Comparison of ENCODE assay signal across 8 cellular contexts in the genomic region with DNA sequence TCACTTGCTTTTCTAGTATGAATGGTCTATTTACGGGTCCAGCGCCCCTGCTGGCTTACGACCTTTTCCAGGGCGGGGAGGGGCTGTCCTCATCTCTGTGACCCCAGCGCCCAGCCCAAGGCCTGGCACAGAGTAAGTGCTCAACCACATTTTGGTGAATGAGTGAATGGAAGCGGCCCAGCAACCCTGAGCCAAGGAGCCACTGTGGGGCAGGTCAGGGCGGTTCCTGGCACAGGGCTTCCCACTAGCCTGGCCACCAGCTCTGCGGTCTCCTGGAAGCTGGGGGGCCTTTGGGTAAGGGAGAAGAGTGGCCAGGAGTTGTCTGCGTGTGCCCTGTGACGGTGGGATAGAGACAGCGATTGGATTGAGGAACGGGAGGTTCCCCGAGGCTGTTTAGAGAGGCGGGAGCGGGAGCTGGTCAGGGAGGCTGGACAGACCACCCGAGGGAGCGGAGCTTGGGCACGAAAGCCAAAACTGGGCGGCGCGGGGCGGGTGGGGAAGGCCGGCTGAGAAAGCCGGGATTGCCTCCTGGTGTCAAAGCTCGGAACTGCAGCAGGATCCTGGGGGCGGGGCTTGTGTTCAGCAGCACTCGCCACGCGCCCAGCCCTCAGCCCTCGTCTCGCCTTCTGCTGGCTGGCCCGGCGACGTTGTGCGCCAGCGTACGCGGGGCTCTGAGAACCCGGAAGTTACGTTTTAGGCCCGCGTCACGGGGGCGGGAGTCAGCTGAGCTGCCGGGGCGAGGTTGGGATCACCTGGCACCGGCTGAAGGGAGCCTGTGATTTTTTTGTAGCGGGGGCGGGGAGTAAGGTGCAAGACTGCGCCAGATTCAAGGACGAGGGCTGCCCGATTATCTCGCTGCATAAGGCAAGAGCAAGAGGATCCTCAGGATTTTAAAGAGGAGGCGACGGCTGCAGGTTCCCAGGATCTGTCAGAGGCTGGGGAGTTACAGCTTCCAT. TPM values are rescaled to one million over a fixed set of nuclear protein-coding genes. Genes with fewer than 3 reads are reported as not detected.
DNase-seq lines count a peak whose midpoint lies in the region; ATAC-seq and TF ChIP-seq lines count a peak whose summit lies in the region.

TSS of gene VPS18 (plus strand) at position 718 of the 956 bp plus-strand sequence. CDS start 319 bp downstream, outside the sequence.

- peak; percentile 75 to 79 for TF ChIP-seq POLR2A in tibial nerve (IDR thresholded peaks at IDR 0.05)

- peak; percentile 88 for DNase-seq in NCI-H128 (lab: John Stamatoyannopoulos, UW; ENCODE audit: unreplicated experiment)
- peak; percentile 99 for DNase-seq in activated naive CD8-positive, alpha-beta T cell treated with anti-CD3 and anti-CD28 coated beads, Interleukin-2, amount 10 ng/mL, durations not matched to agents 7 days and 5 days
- DNase-seq in head of caudate nucleus: peak; percentile 98 to 100 (median 99)
- peak; percentile 98 to 99 for DNase-seq in tibial nerve (ENCODE audit: low spot score in 2 of 2)

- peaks cover 6% of the 10 kb centered on the region for H3K27me3 Mint-ChIP-seq in activated naive CD8-positive, alpha-beta T cell treated with anti-CD3 and anti-CD28 coated beads, Interleukin-2, amount 10 ng/mL, durations not matched to agents 7 days and 5 days

- TF ChIP-seq CTCF in GM12873 (IDR thresholded peaks at IDR 0.05; ENCODE audit: insufficient read depth, low read depth, low read length, missing control alignments): peak; percentile 85
- peak; percentile 28 for TF ChIP-seq CTCF in SU-DHL-6 (IDR thresholded peaks at IDR 0.05; ENCODE audit: insufficient read depth, low read length, poor library complexity, severe bottlenecking)
- TF ChIP-seq CTCF in parathyroid adenoma (IDR thresholded peaks at IDR 0.05): peak; percentile 83
- TF ChIP-seq CTCF in tibial nerve (IDR thresholded peaks at IDR 0.05): peak; percentile 98 to 100 (median 99)

- peaks cover 25% of the 10 kb centered on the region for H3K4me1 Mint-ChIP-seq in activated naive CD8-positive, alpha-beta T cell treated with anti-CD3 and anti-CD28 coated beads, Interleukin-2, amount 10 ng/mL, durations not matched to agents 7 days and 5 days

- peak within 1 kb of the TSS; percentile 85 for H3K9ac ChIP-seq in SU-DHL-6 (ENCODE audit: low read length)
- H3K9ac ChIP-seq in parathyroid adenoma: peak within 1 kb of the TSS; percentile 23

- H2AFZ ChIP-seq in SU-DHL-6 (ENCODE audit: low read depth, low read length, severe bottlenecking) (peak within 1 kb of the TSS; percentile 98), parathyroid adenoma (peak within 1 kb of the TSS; percentile 95)

- no peaks in the 10 kb centered on the region for H3K27me3 ChIP-seq in SU-DHL-6 (ENCODE audit: low read length)
- H3K27me3 ChIP-seq in parathyroid adenoma (ENCODE audit: control insufficient read depth, insufficient read depth, low read length): no peaks in the 10 kb centered on the region
- H3K27me3 ChIP-seq in tibial nerve: no peaks in the 10 kb centered on the region

- H3K79me2 ChIP-seq in SU-DHL-6 (ENCODE audit: insufficient read depth, low read length): peaks cover 12% of the 10 kb centered on the region; the same call in 1 of the 2 replicates
- no peaks in the 10 kb centered on the region for H3K79me2 ChIP-seq in parathyroid adenoma

- H3K4me3 ChIP-seq in SU-DHL-6 (ENCODE audit: insufficient read depth, low read length, poor library complexity, severe bottlenecking): peak within 1 kb of the TSS; percentile 91
- H3K4me3 ChIP-seq in parathyroid adenoma (ENCODE audit: low read depth, low read length): peak within 1 kb of the TSS; percentile 90
- H3K4me3 ChIP-seq in tibial nerve: peak within 1 kb of the TSS; percentile 51 to 92 (median 85)

- H3F3A ChIP-seq in SU-DHL-6 (ENCODE audit: insufficient read depth): 0 out of 2 replicates have a peak, but pooled peaks cover 3% of the 10 kb centered on the region

- H3K9me3 Mint-ChIP-seq in activated naive CD8-positive, alpha-beta T cell treated with anti-CD3 and anti-CD28 coated beads, Interleukin-2, amount 10 ng/mL, durations not matched to agents 7 days and 5 days: no peaks in the 10 kb centered on the region

- intact Hi-C loops in head of caudate nucleus (cut with DNase I): loop anchor here (2.0 to 10.0 kb wide), 4 partner anchors 35 to 223 kb away; partner anchors contain the start of genes DNAJC17, INO80, RMDN3 and ZFYVE19

- peak within 1 kb of the TSS; percentile 98 for H3K4me3 Mint-ChIP-seq in activated naive CD8-positive, alpha-beta T cell treated with anti-CD3 and anti-CD28 coated beads, Interleukin-2, amount 10 ng/mL, durations not matched to agents 7 days and 5 days

- H3K27ac Mint-ChIP-seq in activated naive CD8-positive, alpha-beta T cell treated with anti-CD3 and anti-CD28 coated beads, Interleukin-2, amount 10 ng/mL, durations not matched to agents 7 days and 5 days: peak within 1 kb of the TSS; percentile 99

- H3K4me1 ChIP-seq in parathyroid adenoma (peaks cover 5% of the 10 kb centered on the region), tibial nerve (peaks cover 0 to 34% (median 10%) of the 10 kb centered on the region in 4 donors)

- peak within 1 kb of the TSS; percentile 5 for H3K27ac ChIP-seq in SU-DHL-6 (ENCODE audit: low read depth, low read length)
- peak within 1 kb of the TSS; percentile 74 for H3K27ac ChIP-seq in parathyroid adenoma
- H3K27ac ChIP-seq in tibial nerve: peak within 1 kb of the TSS; percentile 79 to 96 (median 89)

- H4K20me1 ChIP-seq in SU-DHL-6 (ENCODE audit: low read depth, low read length): no peaks in the 10 kb centered on the region

- 2 to 4% methylated on average over 43 to 49 of the region's 55 CpGs for WGBS in tibial nerve, 2 donors

- TF ChIP-seq EP300 in tibial nerve (IDR thresholded peaks at IDR 0.05): peak; percentile 96 to 99

- H3K9me3 ChIP-seq in SU-DHL-6 (ENCODE audit: insufficient read depth, low read length) (no peaks in the 10 kb centered on the region), parathyroid adenoma (ENCODE audit: control insufficient read depth, low read length) (no peaks in the 10 kb centered on the region), tibial nerve (no peaks in the 10 kb centered on the region)

- peaks cover 16% of the 10 kb centered on the region for H3K36me3 Mint-ChIP-seq in activated naive CD8-positive, alpha-beta T cell treated with anti-CD3 and anti-CD28 coated beads, Interleukin-2, amount 10 ng/mL, durations not matched to agents 7 days and 5 days

- H3K9me2 ChIP-seq in SU-DHL-6 (replicated peaks; ENCODE audit: insufficient read depth, low read length): no peaks in the 10 kb centered on the region

- peak; percentile 92 for ATAC-seq in HG02759 (IDR thresholded peaks at IDR 0.05; ENCODE audit: unreplicated experiment)
- peak; percentile 99 for ATAC-seq in activated naive CD8-positive, alpha-beta T cell treated with anti-CD3 and anti-CD28 coated beads, Interleukin-2, amount 10 ng/mL, durations not matched to agents 7 days and 5 days (ENCODE audit: low read depth)

- H3K4me2 ChIP-seq in SU-DHL-6 (ENCODE audit: low read depth, low read length, poor library complexity, severe bottlenecking) (peak within 1 kb of the TSS; percentile 91), parathyroid adenoma (ENCODE audit: low read length) (peak within 1 kb of the TSS; percentile 91)

- H3K36me3 ChIP-seq in SU-DHL-6 (ENCODE audit: low read length): no peaks in the 10 kb centered on the region
- H3K36me3 ChIP-seq in parathyroid adenoma (ENCODE audit: control insufficient read depth, insufficient read depth, low read length): no peaks in the 10 kb centered on the region
- peaks cover 0 to 34% (median 0%) of the 10 kb centered on the region in 3 donors for H3K36me3 ChIP-seq in tibial nerve

- POLR2A ChIA-PET in activated naive CD8-positive, alpha-beta T cell treated with anti-CD3 and anti-CD28 coated beads, Interleukin-2, amount 10 ng/mL, durations not matched to agents 7 days and 5 days (lab: Charles Lee): interaction anchor here (0.5 to 2.4 kb wide), 19 partner anchors 9 to 586 kb away, joined by 3 to 41 read pairs (median 3); partner anchors contain the start of genes CHAC1, CHP1, EXD1 and GCHFR

RNA-seq across cellular contexts. Expression of gene VPS18, which starts in this region (rescaled TPM):
- total RNA-seq in activated naive CD8-positive, alpha-beta T cell treated with anti-CD3 and anti-CD28 coated beads, Interleukin-2, amount 10 ng/mL, durations not matched to agents 7 days and 5 days: 10 to 100 TPM; 20.1 to 21.2 TPM
- 10 to 100 TPM; 22.2 to 29.2 (median 25.2) TPM for total RNA-seq in tibial nerve

Comparison
In these comparisons a context has a peak if more than half of its experiments do, and no peak if none do; other contexts are left out.
1. Peak in every context shown above with its lines: DNase-seq, ATAC-seq, H3K4me3 ChIP-seq and H3K27ac ChIP-seq.
2. CTCF ChIP-seq: peak in every context shown above with its lines; median percentile 99 in tibial nerve; 85 in GM12873; 83 in parathyroid adenoma; 28 in SU-DHL-6.
3. H3K27ac ChIP-seq: peak in every context shown above with its lines; median percentile 89 in tibial nerve; 74 in parathyroid adenoma; 5 in SU-DHL-6.